Comparison of ENCODE assay signal across 8 cellular contexts in the genomic region with DNA sequence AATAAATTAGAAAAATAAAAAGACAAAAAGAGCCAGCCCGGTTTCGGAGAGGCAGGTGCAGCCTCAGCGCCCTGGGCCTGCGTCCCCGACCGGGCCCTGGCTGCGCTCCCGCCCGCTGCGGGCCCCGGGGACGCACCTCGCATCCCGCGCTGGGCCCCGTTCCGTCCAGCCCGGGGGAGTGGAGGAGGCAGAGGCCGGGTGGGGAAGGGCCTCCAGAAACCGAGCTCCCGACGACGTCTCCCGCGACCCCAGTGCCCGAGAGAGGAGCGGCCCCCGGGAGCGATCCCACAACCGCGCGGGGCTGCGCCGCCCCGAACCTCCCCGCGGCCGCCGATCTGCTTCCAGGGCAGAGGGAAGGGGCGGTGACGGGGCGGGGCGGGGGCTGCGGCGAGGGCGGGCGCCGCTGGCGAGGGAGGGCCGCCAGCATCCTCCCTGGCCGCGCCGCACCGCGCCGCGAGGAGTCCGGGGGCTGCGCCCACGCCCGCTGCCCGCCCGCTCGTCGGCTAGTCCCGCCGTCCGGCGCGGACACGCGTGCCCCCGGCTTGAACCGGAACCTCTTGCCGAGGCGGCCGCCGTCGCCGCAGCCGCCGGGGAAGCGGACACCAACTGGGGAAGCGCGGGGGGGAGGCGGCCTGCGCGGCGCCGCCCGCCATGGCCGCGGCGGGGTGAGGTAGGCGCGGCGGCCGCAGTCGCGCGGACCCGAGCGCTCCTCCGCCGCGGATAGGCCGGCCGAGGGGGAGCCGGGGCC.
A peak's percentile ranks its signal among the peaks of the same experiment; 100 is the strongest.
DNase-seq lines count a peak whose midpoint lies in the region; ATAC-seq and TF ChIP-seq lines count a peak whose summit lies in the region.

A gene (plus strand): TSS at position 426 of the 748 bp plus-strand sequence. CDS start 545 bp downstream, outside the sequence.

- H3K36me3 ChIP-seq in effector memory CD4-positive, alpha-beta T cell (ENCODE audit: control insufficient read depth, insufficient read depth, low read length), result no peaks in the 10 kb centered on the region

- peak within 1 kb of the TSS; percentile 65 for H3K27ac ChIP-seq in effector memory CD4-positive, alpha-beta T cell (ENCODE audit: insufficient read depth, low read length, poor library complexity, severe bottlenecking)

- H3K4me3 ChIP-seq in effector memory CD4-positive, alpha-beta T cell (ENCODE audit: insufficient read depth, low read depth, low read length, poor library complexity, severe bottlenecking), result peak within 1 kb of the TSS; percentile 89

- peak within 1 kb of the TSS; percentile 91 for H3K4me3 Mint-ChIP-seq in memory B cell

- H3K27ac Mint-ChIP-seq in memory B cell, result peak within 1 kb of the TSS; percentile 90

- H3K4me1 Mint-ChIP-seq in memory B cell, result peaks cover 40% of the 10 kb centered on the region

- H3K9me3 Mint-ChIP-seq in memory B cell, result no peaks in the 10 kb centered on the region

- peaks cover 5% of the 10 kb centered on the region for H3K36me3 Mint-ChIP-seq in memory B cell

- H3K27me3 Mint-ChIP-seq in memory B cell, result no peaks in the 10 kb centered on the region

- peak; percentile 57 for ATAC-seq in HG03039 (IDR thresholded peaks at IDR 0.05; ENCODE audit: unreplicated experiment)
- ATAC-seq in memory B cell (ENCODE audit: low read depth), result peak; percentile 83

- H3K9me3 ChIP-seq in effector memory CD4-positive, alpha-beta T cell (ENCODE audit: control insufficient read depth, low read length), result no peaks in the 10 kb centered on the region

- peaks cover 34% of the 10 kb centered on the region for H3K4me1 ChIP-seq in effector memory CD4-positive, alpha-beta T cell (ENCODE audit: control insufficient read depth, insufficient read depth, low read length, poor library complexity, severe bottlenecking)

- H3K27me3 ChIP-seq in effector memory CD4-positive, alpha-beta T cell (replicated peaks; ENCODE audit: control insufficient read depth, insufficient read depth, low read length, poor library complexity, severe bottlenecking), result no peaks in the 10 kb centered on the region

- peak; percentile 84 for DNase-seq in 8988T
- DNase-seq in NCI-H69 (lab: John Stamatoyannopoulos, UW), result peak; percentile 82
- DNase-seq in activated CD8-positive, alpha-beta memory T cell treated with anti-CD3 and anti-CD28 coated beads for 1 hour (ENCODE audit: extremely low read depth in 1 of 2, low read depth in 1 of 2), result peak; percentile 45 to 76
- DNase-seq in effector memory CD4-positive, alpha-beta T cell, result peak; percentile 57 to 67 (median 66)
- peak; percentile 58 to 73 for DNase-seq in memory B cell (ENCODE audit: low spot score in 2 of 2)
- DNase-seq in stimulated activated CD8-positive, alpha-beta memory T cell treated with anti-CD3 and anti-CD28 coated beads, Interleukin-12 subunit alpha, Interleukin-12 subunit beta, amount 100 ng/mL, for 24 hours (ENCODE audit: extremely low read depth), result peak; percentile 54

- TF ChIP-seq POLR2A in GM18526 (IDR thresholded peaks at IDR 0.05; ENCODE audit: extremely low read depth, insufficient read length), result peak; percentile 77

Comparison
In these comparisons a context has a peak if more than half of its experiments do, and no peak if none do; other contexts are left out.
1. Peak in every context shown above with its lines: DNase-seq, ATAC-seq, H3K4me3 ChIP-seq and H3K27ac ChIP-seq.